Comparison of ENCODE assay signal across 1 cellular context in the genomic region with DNA sequence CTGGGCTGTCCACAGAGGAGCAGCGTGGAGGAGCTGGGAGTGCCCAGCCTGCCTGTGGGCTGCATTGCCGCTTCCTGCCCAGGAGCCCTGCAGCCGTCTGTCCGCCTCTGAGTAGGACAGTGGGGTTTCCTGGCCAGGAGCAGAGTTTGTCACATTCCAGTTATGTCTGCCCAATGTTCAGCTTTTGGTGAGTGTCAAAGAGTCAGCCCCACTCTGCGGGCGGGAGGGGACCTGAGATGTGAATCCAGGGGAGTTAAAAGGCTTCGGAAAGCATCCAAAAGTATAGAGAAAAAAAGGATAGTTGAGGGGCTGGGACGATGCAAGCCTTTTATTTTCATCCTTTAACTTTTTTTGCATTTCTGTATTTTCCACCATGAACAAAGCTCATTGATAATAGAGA.
TF ChIP-seq lines count a peak whose summit lies in the region.

No MANE protein-coding gene starts in this region.

TF ChIP-seq in H1, 55 proteins besides CTCF, POLR2A, EP300 and RAD21:
- no peak for TF ChIP-seq SP2 (IDR thresholded peaks at IDR 0.05; ENCODE audit: low read length)
- no peak for TF ChIP-seq CREB1 (IDR thresholded peaks at IDR 0.05)
- no peak for TF ChIP-seq POU5F1 (IDR thresholded peaks at IDR 0.05; ENCODE audit: low read depth, low read length)
- no peak for TF ChIP-seq NRF1 (IDR thresholded peaks at IDR 0.05; ENCODE audit: low read depth, low read length)
- TF ChIP-seq, protein P1, sequence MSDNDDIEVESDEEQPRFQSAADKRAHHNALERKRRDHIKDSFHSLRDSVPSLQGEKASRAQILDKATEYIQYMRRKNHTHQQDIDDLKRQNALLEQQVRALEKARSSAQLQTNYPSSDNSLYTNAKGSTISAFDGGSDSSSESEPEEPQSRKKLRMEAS (IDR thresholded peaks at IDR 0.05): no peak
- no peak for TF ChIP-seq CTBP2 (IDR thresholded peaks at IDR 0.05; ENCODE audit: borderline replicate concordance, insufficient read depth, insufficient read length, low read length)
- TF ChIP-seq EGR1 (IDR thresholded peaks at IDR 0.05; ENCODE audit: borderline replicate concordance, low read depth, low read length): no peak
- no peak for TF ChIP-seq TBP (IDR thresholded peaks at IDR 0.05; ENCODE audit: low read depth, low read length)
- TF ChIP-seq BACH1 (IDR thresholded peaks at IDR 0.05; ENCODE audit: low read length): no peak
- no peak for TF ChIP-seq SIRT6 (IDR thresholded peaks at IDR 0.05; ENCODE audit: low read length)
- TF ChIP-seq MAFK (IDR thresholded peaks at IDR 0.05; ENCODE audit: low read depth, low read length): no peak
- TF ChIP-seq JUN (IDR thresholded peaks at IDR 0.05; ENCODE audit: low read depth, low read length): no peak
TF ChIP-seq in H1: peak in this region for 0.
